ENCODE assay signal across 12 cellular contexts in genomic region chr18:48032876-48033769, GRCh38.
DNase-seq lines count a peak whose midpoint lies in the region; ATAC-seq and TF ChIP-seq lines count a peak whose summit lies in the region.
"Had no signal": no experiment of that assay in that cellular context is flagged by ENCODE, and none has a peak within 500 bp of the region (broad histone marks: within the 10 kb centered on the region; RNA-seq: fewer than 3 reads in every experiment).

No MANE protein-coding gene starts in this region.

- no peak overlapping the region for H3K4me3 ChIP-seq in SK-N-SH (ENCODE audit: low read depth in 2 of 2, low read length in 1 of 2)
- H3K4me3 ChIP-seq in esophagus (ENCODE audit: low read depth in 1 of 2, low read length in 2 of 2): no peak overlapping the region

- H3K9ac ChIP-seq in SK-N-SH: no peak overlapping the region

- 97% methylated on average over 3 of the region's 3 CpGs for WGBS in SK-N-SH (ENCODE audit: low lambda C conversion rate)
- WGBS in esophagus, 2 donors: 89% methylated on average over 3 of the region's 3 CpGs

- H3K9me3 ChIP-seq in SK-N-SH (no peaks in the 10 kb centered on the region), esophagus (ENCODE audit: control insufficient read depth in 2 of 2, insufficient read depth in 1 of 2, low read depth in 1 of 2, low read length in 1 of 2) (peaks cover 0 to 1% of the 10 kb centered on the region in 2 donors)

- ATAC-seq in omental fat pad (ENCODE audit: low FRiP score): peak; percentile 68
- ATAC-seq in HG03135 (IDR thresholded peaks at IDR 0.05; ENCODE audit: unreplicated experiment): no peak
- ATAC-seq in HG02938 (IDR thresholded peaks at IDR 0.05; ENCODE audit: unreplicated experiment): no peak
- ATAC-seq: activated T-cell treated with anti-CD3 and anti-CD28 coated beads, Interleukin-2, amount 50 U/mL, for 4 hours; left ventricle myocardium superior had no signal

- H3K4me2 ChIP-seq in SK-N-SH: no peak overlapping the region

- no peaks in the 10 kb centered on the region for H3K9me2 ChIP-seq in SK-N-SH

- no peak for TF ChIP-seq EP300 in SK-N-SH (IDR thresholded peaks at IDR 0.05; ENCODE audit: borderline replicate concordance in 1 of 2, low read depth in 1 of 2, low read length in 1 of 2)

- H2AFZ ChIP-seq in SK-N-SH (ENCODE audit: low read depth): no peak overlapping the region

- TF ChIP-seq CTCF in SK-N-SH (IDR thresholded peaks at IDR 0.05) (no peak), omental fat pad (IDR thresholded peaks at IDR 0.05) (no peak)

- POLR2A ChIA-PET in SK-N-SH (lab: Yijun Ruan, JAX): interaction anchor here (0.6 to 3.6 kb wide), 8 partner anchors 26 to 1627 kb away, joined by 3 to 28 read pairs (median 4); no protein-coding TSS in a partner anchor

- peaks cover 0 to 71% of the 10 kb centered on the region in 2 experiments; a peak in 1 of 4 replicates for H3K4me1 ChIP-seq in SK-N-SH (ENCODE audit: control insufficient read depth in 1 of 2, insufficient read depth in 2 of 2, low read depth in 1 of 2, low read length in 1 of 2)
- peaks cover 11 to 55% of the 10 kb centered on the region in 2 donors for H3K4me1 ChIP-seq in esophagus (ENCODE audit: control insufficient read depth in 2 of 2, insufficient read depth in 2 of 2, low read length in 1 of 2)

- CTCF ChIA-PET in SK-N-SH (lab: Yijun Ruan, JAX): interaction anchor here (0.6 to 20.7 kb wide), 22 partner anchors 8 to 431 kb away, joined by 3 to 333 read pairs (median 4); no protein-coding TSS in a partner anchor

- H3K36me3 ChIP-seq in SK-N-SH (replicated peaks in 1 of 2; ENCODE audit: control insufficient read depth in 1 of 2, insufficient read depth in 2 of 2, low read length in 1 of 2) (no peaks in the 10 kb centered on the region), esophagus (ENCODE audit: control insufficient read depth in 2 of 2, insufficient read depth in 2 of 2, low read length in 1 of 2) (peaks cover 0 to 15% of the 10 kb centered on the region in 2 donors)

- H4K20me1 ChIP-seq in SK-N-SH (ENCODE audit: insufficient read depth): no peaks in the 10 kb centered on the region

- no peaks in the 10 kb centered on the region for H3K79me2 ChIP-seq in SK-N-SH (ENCODE audit: insufficient read depth)

- no peaks in the 10 kb centered on the region for H3K27me3 ChIP-seq in SK-N-SH (ENCODE audit: insufficient read depth)
- H3K27me3 ChIP-seq in esophagus (ENCODE audit: control insufficient read depth in 1 of 2, insufficient read depth in 2 of 2, low read length in 2 of 2): no peaks in the 10 kb centered on the region

- peak; percentile 41 for TF ChIP-seq RAD21 in SK-N-SH (IDR thresholded peaks at IDR 0.05; ENCODE audit: low read length)

- H3K27ac ChIP-seq in SK-N-SH (ENCODE audit: low read depth in 2 of 2, low read length in 1 of 2): peak overlapping the region in 1 of 2 experiments; percentile 100; a peak in 2 of 4 replicates
- H3K27ac ChIP-seq in esophagus (ENCODE audit: low read depth in 2 of 2, low read length in 1 of 2): peak overlapping the region; percentile 0 to 26

- peak; percentile 70 for DNase-seq in ELR (ENCODE audit: low read depth)
- DNase-seq in SK-N-SH: no peak
- no peak for DNase-seq in omental fat pad (ENCODE audit: low spot score)
- no peak for DNase-seq in T-helper 2 cell
- no peak for DNase-seq in pons (ENCODE audit: low spot score)
- DNase-seq: activated T-cell treated with anti-CD3 and anti-CD28 coated beads, Interleukin-2, amount 50 U/mL, for 4 hours; caudate nucleus; left ventricle myocardium superior; stimulated activated CD4-positive, alpha-beta T cell treated with anti-CD3 and anti-CD28 coated beads, Interleukin-4, amount 100 ng/mL, for 24 hours had no signal

- no peaks in the 10 kb centered on the region for H3F3A ChIP-seq in SK-N-SH (replicated peaks; ENCODE audit: insufficient read depth)

TF ChIP-seq in SK-N-SH, 30 proteins besides CTCF, POLR2A, EP300 and RAD21:
- no peak for TF ChIP-seq ELF1 (IDR thresholded peaks at IDR 0.05)
- peak; percentile 57 for TF ChIP-seq FOSL2 (IDR thresholded peaks at IDR 0.05; ENCODE audit: borderline replicate concordance, low read depth)
